1 cellular context compared by ENCODE assay signal in the genomic region with DNA sequence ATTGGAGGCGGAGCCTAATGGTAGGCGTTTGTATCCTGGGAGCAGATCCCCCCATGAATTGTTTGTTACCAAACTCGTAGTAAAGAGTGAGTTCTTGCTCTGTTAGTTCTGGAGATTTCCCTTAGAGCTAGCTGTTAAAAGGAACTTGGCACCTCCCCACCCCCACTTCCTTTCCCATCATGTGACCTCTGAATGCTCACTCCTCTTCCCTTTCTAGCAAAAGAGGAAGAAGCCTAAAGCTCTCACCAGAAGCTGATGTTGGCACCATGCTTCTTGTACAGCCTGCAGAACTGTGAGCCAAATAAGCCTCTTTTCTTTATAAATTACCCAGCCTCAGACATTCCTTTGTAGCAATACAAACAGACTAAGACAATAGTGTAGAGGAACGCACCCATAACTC.
TF ChIP-seq lines count a peak whose summit lies in the region.

No MANE protein-coding gene starts in this region.

TF ChIP-seq in H1, 55 proteins besides CTCF, POLR2A, EP300 and RAD21 (continued from another document):
- TF ChIP-seq CHD2 (IDR thresholded peaks at IDR 0.05; ENCODE audit: low read length) = no peak
- TF ChIP-seq, protein P1, sequence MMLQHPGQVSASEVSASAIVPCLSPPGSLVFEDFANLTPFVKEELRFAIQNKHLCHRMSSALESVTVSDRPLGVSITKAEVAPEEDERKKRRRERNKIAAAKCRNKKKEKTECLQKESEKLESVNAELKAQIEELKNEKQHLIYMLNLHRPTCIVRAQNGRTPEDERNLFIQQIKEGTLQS (IDR thresholded peaks at IDR 0.05; ENCODE audit: insufficient read depth, low read depth, low read length) = 0 out of 2 replicates have a peak, but pooled peaks have one; percentile 18
